Comparison of ENCODE assay signal across 1 cellular context in genomic region chr12:104281636-104282035, GRCh38.
TF ChIP-seq lines count a peak whose summit lies in the region.

No MANE protein-coding gene starts in this region.

TF ChIP-seq in endothelial cell of umbilical vein, 7 proteins besides CTCF, POLR2A, EP300 and RAD21:
- no peak for TF ChIP-seq GATA2 (IDR thresholded peaks at IDR 0.05; ENCODE audit: insufficient read depth, insufficient read length, low read depth, low read length)
